8 cellular contexts compared by ENCODE assay signal in genomic region chr1:46133181-46133658, GRCh38. TPM values are rescaled to one million over a fixed set of nuclear protein-coding genes. Genes with fewer than 3 reads are reported as not detected.
DNase-seq lines count a peak whose midpoint lies in the region; ATAC-seq, FAIRE-seq and TF ChIP-seq lines count a peak whose summit lies in the region.

No MANE protein-coding gene starts in this region.

- TF ChIP-seq POLR2A in NB4 (IDR thresholded peaks at IDR 0.05; ENCODE audit: extremely low read depth, insufficient read length) (no peak), HepG2 (IDR thresholded peaks at IDR 0.05; ENCODE audit: insufficient read depth in 1 of 2, low read depth in 2 of 2, low read length in 2 of 2) (0 out of 4 replicates have a peak, but pooled peaks of 1 of the 2 experiments have one; percentile 29), thyroid gland (IDR thresholded peaks at IDR 0.05) (peak in 1 of 2 donors; percentile 46)

- H3K27me3 ChIP-seq in HepG2 (ENCODE audit: control insufficient read depth in 1 of 2, insufficient read depth in 2 of 2, low read length in 2 of 2) (peaks cover 2 to 16% of the 10 kb centered on the region in 2 experiments; a peak in 3 of 5 replicates), thyroid gland (no peaks in the 10 kb centered on the region)

- intact Hi-C loops in MCF 10A (cut with micrococcal nuclease) (loop anchor here (5.0 kb wide), 1 partner anchor 89 kb away; no protein-coding TSS in a partner anchor), HepG2 (cut with micrococcal nuclease; ENCODE audit: unreplicated experiment) (no loop called here), thyroid gland (cut with DNase I) (no loop called here)

- no peak overlapping the region for H2AFZ ChIP-seq in HepG2 (ENCODE audit: low read length)

- in situ Hi-C loops in HepG2 (cut with HindIII; ENCODE audit: extremely low pct_ligation_motif_present, low pct_unique_long_range_greater_than_20kb) = no loop called here

- H3K4me1 ChIP-seq in HEK293 (ENCODE audit: control insufficient read depth, insufficient read depth, low read length) (peaks cover 10% of the 10 kb centered on the region), HepG2 (ENCODE audit: insufficient read depth, low read length) (peaks cover 36% of the 10 kb centered on the region), thyroid gland (peaks cover 31 to 40% of the 10 kb centered on the region in 2 donors)

- CTCF ChIA-PET in HEK293 (lab: Yijun Ruan, JAX) = interaction anchor here (1.3 kb wide), 1 partner anchor 94 kb away, joined by 5 read pairs; no protein-coding TSS in a partner anchor
- CTCF ChIA-PET in MCF 10A (lab: Yijun Ruan, JAX) = interaction anchor here (0.5 to 2.0 kb wide), 3 partner anchors 14 to 316 kb away, joined by 3 to 11 read pairs (median 3); no protein-coding TSS in a partner anchor
- CTCF ChIA-PET in HepG2 (lab: Yijun Ruan, JAX; ENCODE audit: low intra/inter-chr PET ratio, low total read pairs) = no interaction called here

- H3K79me2 ChIP-seq in HepG2 (ENCODE audit: insufficient read depth, low read length) = peaks cover 4% of the 10 kb centered on the region

- TF ChIP-seq RAD21 in HepG2 (CRISPR knock-in tag; IDR thresholded peaks at IDR 0.05) = no peak

- H3K36me3 Mint-ChIP-seq in MCF 10A (ENCODE audit: insufficient read depth, unreplicated experiment) = peaks cover 13% of the 10 kb centered on the region

- no peak for FAIRE-seq in HepG2 (lab: Jason Lieb, UNC)

- peak; percentile 71 for ATAC-seq in HepG2

- H3K4me3 Mint-ChIP-seq in MCF 10A (ENCODE audit: unreplicated experiment) = peak overlapping the region; percentile 75

- H3K4me2 ChIP-seq in HepG2 (ENCODE audit: low read depth, low read length) = peak overlapping the region; percentile 87

- POLR2A ChIA-PET in HEK293 (lab: Yijun Ruan, JAX) = interaction anchor here (1.1 kb wide), 1 partner anchor 79 kb away, joined by 5 read pairs; no protein-coding TSS in a partner anchor
- POLR2A ChIA-PET in MCF 10A (lab: Yijun Ruan, JAX) = interaction anchor here (0.6 to 5.9 kb wide), 15 partner anchors 10 to 465 kb away, joined by 4 to 68 read pairs (median 17); partner anchors contain the start of genes GPBP1L1, LURAP1 and TSPAN1
- POLR2A ChIA-PET in HepG2 (lab: Yijun Ruan, JAX) = no interaction called here

- H3K9me3 ChIP-seq in HEK293 (ENCODE audit: control insufficient read depth, insufficient read depth, low read depth, low read length) (no peaks in the 10 kb centered on the region), HepG2 (ENCODE audit: low read length) (no peaks in the 10 kb centered on the region), thyroid gland (no peaks in the 10 kb centered on the region)

- H3K27ac Mint-ChIP-seq in MCF 10A (ENCODE audit: low read depth, unreplicated experiment) = peak overlapping the region; percentile 100

- 3% methylated on average over 19 of the region's 22 CpGs for WGBS in HepG2 (ENCODE audit: low lambda C conversion rate)
- WGBS in thyroid gland, 2 donors = 0 to 1% methylated on average over 21 to 22 of the region's 22 CpGs

- H4K20me1 ChIP-seq in HepG2 (ENCODE audit: insufficient read depth, low read length) = no peaks in the 10 kb centered on the region

- H3K27me3 Mint-ChIP-seq in MCF 10A (ENCODE audit: insufficient read depth, unreplicated experiment) = no peaks in the 10 kb centered on the region

- peak overlapping the region; percentile 56 for H3K4me3 ChIP-seq in HEK293 (ENCODE audit: low read depth, low read length)
- H3K4me3 ChIP-seq in NB4 (ENCODE audit: low read depth, low read length) = peak overlapping the region; percentile 68
- H3K4me3 ChIP-seq in HepG2 (replicated peaks in 1 of 3; ENCODE audit: insufficient read depth in 1 of 3, low read depth in 2 of 3, low read length in 3 of 3) = peak overlapping the region; percentile 38 to 74 (median 46); a peak in 5 of 6 replicates
- H3K4me3 ChIP-seq in thyroid gland (replicated peaks in 1 of 3) = peak overlapping the region; percentile 26 to 83 (median 53)

- TF ChIP-seq CTCF in HEK293 (tag by site-specific recombination; IDR thresholded peaks at IDR 0.05) (no peak; the same call in 1 of the 2 replicates), NB4 (IDR thresholded peaks at IDR 0.05; ENCODE audit: low read depth, low read length) (no peak), MCF 10A (IDR thresholded peaks at IDR 0.05; ENCODE audit: unreplicated experiment) (no peak), HepG2 (CRISPR knock-in tag; IDR thresholded peaks at IDR 0.05) (no peak), thyroid gland (IDR thresholded peaks at IDR 0.05) (no peak)

- peaks cover 43% of the 10 kb centered on the region for H3K4me1 Mint-ChIP-seq in MCF 10A (ENCODE audit: insufficient read depth, unreplicated experiment)

- TF ChIP-seq EP300 in HepG2 (IDR thresholded peaks at IDR 0.05; ENCODE audit: low read depth in 2 of 2, low read length in 2 of 2) (no peak; a peak in 1 of 4 replicates), HepG2 (CRISPR knock-in tag; IDR thresholded peaks at IDR 0.05; ENCODE audit: borderline replicate concordance) (no peak)

- peak; percentile 16 for DNase-seq in stimulated activated CD8-positive, alpha-beta memory T cell treated with anti-CD3 and anti-CD28 coated beads, Interleukin-12 subunit alpha, Interleukin-12 subunit beta, amount 100 ng/mL, for 1 hour (ENCODE audit: low read depth)
- no peak for DNase-seq in stimulated activated CD8-positive, alpha-beta memory T cell treated with anti-CD3 and anti-CD28 coated beads, Interleukin-4, amount 100 ng/mL, for 48 hours
- no peak for DNase-seq in NB4 (ENCODE audit: low read depth)
- no peak for DNase-seq in MCF 10A (ENCODE audit: unreplicated experiment)
- DNase-seq in HepG2 (ENCODE audit: low spot score) = no peak
- no peak for DNase-seq in thyroid gland
- no peak for DNase-seq in SKM-1 treated with dmso at 0.1 percent for 144 hours (lab: John Stamatoyannopoulos, UW; ENCODE audit: unreplicated experiment)

- H3K9me3 Mint-ChIP-seq in MCF 10A (ENCODE audit: unreplicated experiment) = no peaks in the 10 kb centered on the region

- H3K36me3 ChIP-seq in HEK293 (ENCODE audit: control insufficient read depth in 2 of 2, insufficient read depth in 1 of 2, low read length in 2 of 2) (no peaks in the 10 kb centered on the region), HepG2 (replicated peaks in 1 of 2; ENCODE audit: control insufficient read depth in 1 of 2, insufficient read depth in 2 of 2, low read length in 2 of 2) (no peaks in the 10 kb centered on the region), thyroid gland (no peaks in the 10 kb centered on the region)

- H3K27ac ChIP-seq in HEK293 (ENCODE audit: extremely low read depth, low read depth, low read length) = peak overlapping the region; percentile 100
- peak overlapping the region; percentile 81 for H3K27ac ChIP-seq in HepG2 (ENCODE audit: extremely low read length, insufficient read depth, low read length)
- peak overlapping the region; percentile 65 to 93 (median 72) for H3K27ac ChIP-seq in thyroid gland

- H3K9ac ChIP-seq in HepG2 (ENCODE audit: insufficient read depth, low read depth, low read length) = peak overlapping the region; percentile 54; the same call in 1 of the 2 replicates

- BruUV-seq in MCF 10A (replicated peaks; lab: Mats Ljungman, UMichigan) = TSS peak; percentile 18
- BruUV-seq in HepG2 (replicated peaks; lab: Mats Ljungman, UMichigan) = TSS peak; percentile 93

RNA-seq across cellular contexts. Expression of gene PIK3R3, which starts 0.8 kb away (rescaled TPM):
- 8.0 and 9.3 TPM in 2 replicates for total RNA-seq in MCF 10A (2022)
- total RNA-seq in HepG2 (2016; rRNA removed; fragmentation: Illumina TruSeq; extraction: Trizol) = 6.9 and 9.7 TPM in 2 replicates
- 7.4 and 9.6 TPM in 2 replicates for total RNA-seq in HepG2 (2016; cell fraction: cytosol; rRNA removed; fragmentation: Illumina TruSeq; extraction: Trizol; ENCODE audit: low read depth)
- total RNA-seq in HepG2 (2016; cell fraction: insoluble cytoplasmic fraction; rRNA removed; fragmentation: Illumina TruSeq; extraction: Trizol) = 6.5 and 9.3 TPM in 2 replicates
- 6.5 and 6.9 TPM in 2 replicates for total RNA-seq in HepG2 (2016; cell fraction: membrane; rRNA removed; fragmentation: Illumina TruSeq; extraction: Trizol)
- total RNA-seq in HepG2 (2016; cell fraction: nucleus; rRNA removed; fragmentation: Illumina TruSeq; extraction: Trizol) = 7.1 and 7.2 TPM in 2 replicates
- 0.31 and 0.37 TPM in 2 replicates for polyA plus RNA-seq in HepG2 (2011; rRNA removed)
- 0.13 and 0.38 TPM in 2 replicates for polyA plus RNA-seq in HepG2 (2011; cell fraction: cytosol; rRNA removed)
- 0.28 and 0.32 TPM in 2 replicates for polyA plus RNA-seq in HepG2 (2011; cell fraction: nucleus; rRNA removed)
- 0.48 and 0.75 TPM in 2 replicates for polyA plus RNA-seq in HepG2 (2012)
- polyA plus RNA-seq in HepG2 (2016; cell fraction: cytosol; fragmentation: Illumina TruSeq; extraction: Trizol; ENCODE audit: low read depth) = 0.50 and 0.64 TPM in 2 replicates
- 7.1 and 8.3 TPM in 2 replicates for polyA plus RNA-seq in HepG2 (2016; cell fraction: insoluble cytoplasmic fraction; fragmentation: Illumina TruSeq; extraction: Trizol; ENCODE audit: low read depth)
- 1.2 and 1.7 TPM in 2 replicates for polyA plus RNA-seq in HepG2 (2016; cell fraction: membrane; fragmentation: Illumina TruSeq; extraction: Trizol; ENCODE audit: low read depth)
- 4.5 and 5.8 TPM in 2 replicates for polyA plus RNA-seq in HepG2 (2016; cell fraction: nucleus; fragmentation: Illumina TruSeq; extraction: Trizol; ENCODE audit: insufficient read depth, low read depth)
- 0.66 and 31.7 TPM in 2 replicates for polyA minus RNA-seq in HepG2 (2011; rRNA and poly(A)+ RNA removed; ENCODE audit: low replicate concordance)
- 0.26 and 1.1 TPM in 2 replicates for polyA minus RNA-seq in HepG2 (2011; cell fraction: cytosol; rRNA and poly(A)+ RNA removed)
- polyA minus RNA-seq in HepG2 (2011; cell fraction: nucleus; rRNA and poly(A)+ RNA removed) = 0.52 and 0.87 TPM in 2 replicates
- 10 to 100 TPM; 16.0 to 36.2 (median 20.9) TPM for total RNA-seq in thyroid gland

RNA-seq across cellular contexts. Expression of gene TSPAN1, which starts 41.7 kb away (rescaled TPM):
- total RNA-seq in MCF 10A (2022) (22.7 and 41.7 TPM in 2 replicates), HepG2 (2016; rRNA removed; fragmentation: Illumina TruSeq; extraction: Trizol) (1.2 and 1.7 TPM in 2 replicates), thyroid gland (100 to 1,000 TPM in 2 of 4 donors, 10 to 100 TPM in 2; 61.2 to 154 (median 105) TPM)
- 1.0 and 1.2 TPM in 2 replicates for total RNA-seq in HepG2 (2016; cell fraction: cytosol; rRNA removed; fragmentation: Illumina TruSeq; extraction: Trizol; ENCODE audit: low read depth)
- total RNA-seq in HepG2 (2016; cell fraction: insoluble cytoplasmic fraction; rRNA removed; fragmentation: Illumina TruSeq; extraction: Trizol) = 1.00 and 2.0 TPM in 2 replicates
- 0.87 and 1.8 TPM in 2 replicates for total RNA-seq in HepG2 (2016; cell fraction: membrane; rRNA removed; fragmentation: Illumina TruSeq; extraction: Trizol)
- 1.2 and 2.3 TPM in 2 replicates for total RNA-seq in HepG2 (2016; cell fraction: nucleus; rRNA removed; fragmentation: Illumina TruSeq; extraction: Trizol)
- 2.9 and 4.5 TPM in 2 replicates for polyA plus RNA-seq in HepG2 (2011; rRNA removed)
- polyA plus RNA-seq in HepG2 (2011; cell fraction: cytosol; rRNA removed) = 4.0 and 5.3 TPM in 2 replicates
- 4.9 and 5.5 TPM in 2 replicates for polyA plus RNA-seq in HepG2 (2011; cell fraction: nucleus; rRNA removed)
- polyA plus RNA-seq in HepG2 (2012) = 1.6 and 2.4 TPM in 2 replicates
- polyA plus RNA-seq in HepG2 (2016; cell fraction: cytosol; fragmentation: Illumina TruSeq; extraction: Trizol; ENCODE audit: low read depth) = 0.80 and 1.7 TPM in 2 replicates
- 1.6 and 2.5 TPM in 2 replicates for polyA plus RNA-seq in HepG2 (2016; cell fraction: insoluble cytoplasmic fraction; fragmentation: Illumina TruSeq; extraction: Trizol; ENCODE audit: low read depth)
- polyA plus RNA-seq in HepG2 (2016; cell fraction: membrane; fragmentation: Illumina TruSeq; extraction: Trizol; ENCODE audit: low read depth) = 0.85 and 1.3 TPM in 2 replicates
- 5.9 and 6.2 TPM in 2 replicates for polyA plus RNA-seq in HepG2 (2016; cell fraction: nucleus; fragmentation: Illumina TruSeq; extraction: Trizol; ENCODE audit: insufficient read depth, low read depth)
- 8.7 and 82.7 TPM in 2 replicates for polyA minus RNA-seq in HepG2 (2011; rRNA and poly(A)+ RNA removed; ENCODE audit: low replicate concordance)
- 2.0 and 2.4 TPM in 2 replicates for polyA minus RNA-seq in HepG2 (2011; cell fraction: cytosol; rRNA and poly(A)+ RNA removed)
- polyA minus RNA-seq in HepG2 (2011; cell fraction: nucleus; rRNA and poly(A)+ RNA removed) = 3.3 and 4.5 TPM in 2 replicates

RNA-seq across cellular contexts. Expression of gene P3R3URF, which starts 43.1 kb away (rescaled TPM):
- total RNA-seq in MCF 10A (2022) = not detected in 2 replicates
- total RNA-seq in HepG2 (2016; rRNA removed; fragmentation: Illumina TruSeq; extraction: Trizol) = not detected in 2 replicates
- total RNA-seq in HepG2 (2016; cell fraction: cytosol; rRNA removed; fragmentation: Illumina TruSeq; extraction: Trizol; ENCODE audit: low read depth) = not detected in 2 replicates
- total RNA-seq in HepG2 (2016; cell fraction: insoluble cytoplasmic fraction; rRNA removed; fragmentation: Illumina TruSeq; extraction: Trizol) = not detected in 2 replicates
- total RNA-seq in HepG2 (2016; cell fraction: membrane; rRNA removed; fragmentation: Illumina TruSeq; extraction: Trizol) = not detected in 2 replicates
- not detected in 2 replicates for total RNA-seq in HepG2 (2016; cell fraction: nucleus; rRNA removed; fragmentation: Illumina TruSeq; extraction: Trizol)
- not detected in 2 replicates for polyA plus RNA-seq in HepG2 (2011; rRNA removed)
- not detected in 2 replicates for polyA plus RNA-seq in HepG2 (2011; cell fraction: cytosol; rRNA removed)
- polyA plus RNA-seq in HepG2 (2011; cell fraction: nucleus; rRNA removed) = not detected in 2 replicates
- polyA plus RNA-seq in HepG2 (2012) = not detected in 2 replicates
- not detected in 2 replicates for polyA plus RNA-seq in HepG2 (2016; cell fraction: cytosol; fragmentation: Illumina TruSeq; extraction: Trizol; ENCODE audit: low read depth)
- not detected in 2 replicates for polyA plus RNA-seq in HepG2 (2016; cell fraction: insoluble cytoplasmic fraction; fragmentation: Illumina TruSeq; extraction: Trizol; ENCODE audit: low read depth)
- polyA plus RNA-seq in HepG2 (2016; cell fraction: membrane; fragmentation: Illumina TruSeq; extraction: Trizol; ENCODE audit: low read depth) = not detected in 2 replicates
- polyA plus RNA-seq in HepG2 (2016; cell fraction: nucleus; fragmentation: Illumina TruSeq; extraction: Trizol; ENCODE audit: insufficient read depth, low read depth) = not detected in 2 replicates
- not detected in 2 replicates for polyA minus RNA-seq in HepG2 (2011; rRNA and poly(A)+ RNA removed; ENCODE audit: low replicate concordance)
- polyA minus RNA-seq in HepG2 (2011; cell fraction: cytosol; rRNA and poly(A)+ RNA removed) = not detected in 2 replicates
- not detected in 2 replicates for polyA minus RNA-seq in HepG2 (2011; cell fraction: nucleus; rRNA and poly(A)+ RNA removed)
- total RNA-seq in thyroid gland = not detected
